In genomic region chr11:119551726-119552510, GRCh38 we compare ENCODE assay signal across 18 cellular contexts.
"Had no signal": no experiment of that assay in that cellular context is flagged by ENCODE, and none has a peak within 500 bp of the region (broad histone marks: within the 10 kb centered on the region; RNA-seq: fewer than 3 reads in every experiment).

No MANE protein-coding gene starts in this region.

- H3K27me3 Mint-ChIP-seq: brain had no signal

- H3K27ac Mint-ChIP-seq: activated CD4-positive, alpha-beta T cell treated with anti-CD3 and anti-CD28 coated beads for 36 hours; activated naive CD8-positive, alpha-beta T cell treated with anti-CD3 and anti-CD28 coated beads for 36 hours; brain; WTC11 had no signal

- H3K4me3 Mint-ChIP-seq: activated CD4-positive, alpha-beta T cell treated with anti-CD3 and anti-CD28 coated beads for 36 hours; activated naive CD8-positive, alpha-beta T cell treated with anti-CD3 and anti-CD28 coated beads for 36 hours; brain; WTC11 had no signal

- H3K27ac ChIP-seq: colonic mucosa, gastroesophageal sphincter, heart left ventricle, left ventricle myocardium inferior, tibial nerve had no signal

- H3K4me1 ChIP-seq: colonic mucosa, gastroesophageal sphincter, heart left ventricle, left ventricle myocardium inferior, tibial nerve had no signal

- H3K4me3 ChIP-seq: colonic mucosa, gastroesophageal sphincter, heart left ventricle, left ventricle myocardium inferior, tibial nerve had no signal

- H3K36me3 Mint-ChIP-seq: activated naive CD8-positive, alpha-beta T cell treated with anti-CD3 and anti-CD28 coated beads for 36 hours; brain had no signal

- DNase-seq: activated CD4-positive, alpha-beta T cell treated with anti-CD3 and anti-CD28 coated beads for 36 hours; activated CD4-positive, alpha-beta T cell treated with anti-CD3 and anti-CD28 coated beads, Interleukin-2, amount 50 U/mL, for 48 hours; activated naive CD4-positive, alpha-beta T cell; activated naive CD8-positive, alpha-beta T cell treated with anti-CD3 and anti-CD28 coated beads for 36 hours; amygdala; central memory CD4-positive, alpha-beta T cell; colonic mucosa; erythroblast; heart left ventricle; left ventricle myocardium inferior; occipital lobe; stimulated activated CD4-positive, alpha-beta T cell treated with anti-CD3 and anti-CD28 coated beads, Interleukin-2, amount 100 ng/mL, for 24 hours; stimulated activated naive CD4-positive, alpha-beta T cell treated with Interleukin-2 at 50 U/mL for 16 hours; substantia nigra had no signal

- ATAC-seq: activated CD4-positive, alpha-beta T cell treated with anti-CD3 and anti-CD28 coated beads for 36 hours; gastroesophageal sphincter; heart left ventricle; WTC11 had no signal

- H3K27me3 ChIP-seq: colonic mucosa, gastroesophageal sphincter, tibial nerve had no signal

- H3K4me1 Mint-ChIP-seq: activated CD4-positive, alpha-beta T cell treated with anti-CD3 and anti-CD28 coated beads for 36 hours; activated naive CD8-positive, alpha-beta T cell treated with anti-CD3 and anti-CD28 coated beads for 36 hours; brain had no signal

- H3K9me3 ChIP-seq: colonic mucosa had no signal

- H3K36me3 ChIP-seq: colonic mucosa, gastroesophageal sphincter, heart left ventricle, left ventricle myocardium inferior, tibial nerve had no signal
